ENCODE assay signal across 1 cellular context in genomic region chr12:92571844-92572543, GRCh38.
TF ChIP-seq lines count a peak whose summit lies in the region.

No MANE protein-coding gene starts in this region.

TF ChIP-seq in HepG2, 621 proteins besides CTCF, POLR2A, EP300 and RAD21 (continued from another document):
- TF ChIP-seq, protein P1, sequence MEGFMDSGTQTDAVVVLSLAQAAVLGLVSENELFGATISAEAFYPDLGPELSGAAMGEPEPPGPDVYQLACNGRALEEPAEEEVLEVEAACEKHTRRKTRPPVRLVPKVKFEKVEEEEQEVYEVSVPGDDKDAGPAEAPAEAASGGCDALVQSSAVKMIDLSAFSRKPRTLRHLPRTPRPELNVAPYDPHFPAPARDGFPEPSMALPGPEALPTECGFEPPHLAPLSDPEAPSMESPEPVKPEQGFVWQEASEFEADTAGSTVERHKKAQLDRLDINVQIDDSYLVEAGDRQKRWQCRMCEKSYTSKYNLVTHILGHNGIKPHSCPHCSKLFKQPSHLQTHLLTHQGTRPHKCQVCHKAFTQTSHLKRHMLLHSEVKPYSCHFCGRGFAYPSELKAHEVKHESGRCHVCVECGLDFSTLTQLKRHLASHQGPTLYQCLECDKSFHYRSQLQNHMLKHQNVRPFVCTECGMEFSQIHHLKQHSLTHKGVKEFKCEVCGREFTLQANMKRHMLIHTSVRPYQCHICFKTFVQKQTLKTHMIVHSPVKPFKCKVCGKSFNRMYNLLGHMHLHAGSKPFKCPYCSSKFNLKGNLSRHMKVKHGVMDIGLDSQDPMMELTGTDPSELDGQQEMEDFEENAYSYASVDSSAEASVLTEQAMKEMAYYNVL (CRISPR knock-in tag; IDR thresholded peaks at IDR 0.05; ENCODE audit: borderline replicate concordance) = no peak
- TF ChIP-seq IKZF4 (CRISPR knock-in tag; IDR thresholded peaks at IDR 0.05; ENCODE audit: borderline replicate concordance, low read depth, not compliant biosample characterization) = no peak
